Comparison of ENCODE assay signal across 8 cellular contexts in genomic region chr3:134527037-134527436, GRCh38. TPM values are rescaled to one million over a fixed set of nuclear protein-coding genes. Genes with fewer than 3 reads are reported as not detected.
DNase-seq lines count a peak whose midpoint lies in the region; FAIRE-seq and TF ChIP-seq lines count a peak whose summit lies in the region.

No MANE protein-coding gene starts in this region.

- H4K5ac ChIP-seq in H1 (ENCODE audit: insufficient read length, low read depth, low read length): no peak overlapping the region

- H2BK5ac ChIP-seq in H1 (ENCODE audit: low read depth, low read length): no peak overlapping the region

- no peaks in the 10 kb centered on the region for H3K79me1 ChIP-seq in H1 (ENCODE audit: low read depth, low read length)

- peaks cover 2% of the 10 kb centered on the region; the same call in 1 of the 2 replicates for H3K36me3 ChIP-seq in Karpas-422 (ENCODE audit: insufficient read depth, low read length)
- peaks cover 0 to 2% (median 0%) of the 10 kb centered on the region in 4 experiments; a peak in 1 of 8 replicates for H3K36me3 ChIP-seq in H1 (ENCODE audit: control insufficient read depth in 2 of 4, insufficient read depth in 4 of 4, low read length in 3 of 4)

- no peaks in the 10 kb centered on the region for H4K20me1 ChIP-seq in Karpas-422 (ENCODE audit: insufficient read depth, low read depth, low read length)
- peaks cover 0 to 3% of the 10 kb centered on the region in 2 experiments for H4K20me1 ChIP-seq in H1 (replicated peaks in 1 of 2; ENCODE audit: control insufficient read depth in 1 of 2, insufficient read depth in 2 of 2, low read length in 2 of 2)

- H3K4me2 ChIP-seq in Karpas-422 (ENCODE audit: low read depth, low read length, poor library complexity, severe bottlenecking) (no peak overlapping the region), H1 (ENCODE audit: insufficient read depth in 1 of 2, low read depth in 2 of 2, low read length in 2 of 2) (no peak overlapping the region)

- peaks cover 12% of the 10 kb centered on the region for H3K9me3 ChIP-seq in Karpas-422 (ENCODE audit: low read length)
- peaks cover 2 to 12% of the 10 kb centered on the region in 2 experiments; a peak in 3 of 4 replicates for H3K9me3 ChIP-seq in H1 (ENCODE audit: insufficient read depth in 2 of 2, low read depth in 1 of 2, low read length in 1 of 2)

- H3K9ac ChIP-seq in Karpas-422 (ENCODE audit: low read length) (no peak overlapping the region), H1 (replicated peaks in 1 of 4; ENCODE audit: extremely low read depth in 1 of 4, low read depth in 3 of 4, low read length in 3 of 4) (no peak overlapping the region)

- peak; percentile 66 to 96 (median 89) for TF ChIP-seq CTCF in H1 (IDR thresholded peaks at IDR 0.05; ENCODE audit: control extremely low read depth in 1 of 3, insufficient read depth in 1 of 3, low read depth in 1 of 3, low read length in 3 of 3)
- TF ChIP-seq CTCF in progenitor cell of endocrine pancreas (IDR thresholded peaks at IDR 0.05; ENCODE audit: unreplicated experiment): peak; percentile 43
- TF ChIP-seq CTCF in lower leg skin (IDR thresholded peaks at IDR 0.05): no peak

- H3K23me2 ChIP-seq in H1 (ENCODE audit: low read depth, low read length): no peaks in the 10 kb centered on the region; the same call in 1 of the 2 replicates

- no peak overlapping the region for H2BK20ac ChIP-seq in H1 (ENCODE audit: low read length)

- H3K4me1 ChIP-seq in Karpas-422 (ENCODE audit: low read length): no peaks in the 10 kb centered on the region
- peaks cover 0 to 2% (median 0%) of the 10 kb centered on the region in 4 experiments; a peak in 2 of 7 replicates for H3K4me1 ChIP-seq in H1 (replicated peaks in 1 of 4; ENCODE audit: control insufficient read depth in 3 of 4, insufficient read depth in 4 of 4, low read length in 3 of 4)

- 73% methylated on average over 4 of the region's 4 CpGs; no CpG with 5 or more reads in 1 of the 2 experiments for WGBS in H1 (ENCODE audit: extremely low coverage in 1 of 2, insufficient coverage in 1 of 2, insufficient read length in 1 of 2, insufficient replicate concordance in 2 of 2, low coverage in 1 of 2, low lambda C conversion rate in 2 of 2, missing lambda C conversion rate in 1 of 2), 2 experiments
- WGBS in lower leg skin, 2 donors: 99 to 100% methylated on average over 4 of the region's 4 CpGs

- H2AK5ac ChIP-seq in H1 (ENCODE audit: low read depth, low read length): no peak overlapping the region

- no peak overlapping the region for H3K18ac ChIP-seq in H1 (ENCODE audit: extremely low read depth, low read length)

- TF ChIP-seq RAD21 in H1 (IDR thresholded peaks at IDR 0.05 in 1 of 2, conservative IDR thresholded peaks at IDR 0.05 in 1 of 2; ENCODE audit: low read depth in 2 of 2, low read length in 2 of 2): peak; percentile 41 to 59

- no peak for FAIRE-seq in H1 (lab: Jason Lieb, UNC)

- no peaks in the 10 kb centered on the region for H3K27me3 Mint-ChIP-seq in progenitor cell of endocrine pancreas

- H3K4ac ChIP-seq in H1 (replicated peaks; ENCODE audit: insufficient read length, low read depth, low read length): no peak overlapping the region

- H4K8ac ChIP-seq in H1 (ENCODE audit: extremely low read depth, insufficient read depth, low read length): no peak overlapping the region

- peaks cover 43% of the 10 kb centered on the region for H3K9me3 Mint-ChIP-seq in progenitor cell of endocrine pancreas (ENCODE audit: low read depth)

- POLR2A ChIA-PET in H1 (lab: Charles Lee; ENCODE audit: partially characterized antibody): no interaction called here

- H3K4me3 Mint-ChIP-seq in progenitor cell of endocrine pancreas (ENCODE audit: low read depth): no peak overlapping the region

- TF ChIP-seq EP300 in H1 (IDR thresholded peaks at IDR 0.05; ENCODE audit: borderline replicate concordance in 1 of 2, low read depth in 2 of 2, low read length in 2 of 2): no peak

- peak; percentile 2 for DNase-seq in NOMO-1 treated with DMSO at 0.1 percent for 48 hours (lab: John Stamatoyannopoulos, UW; ENCODE audit: unreplicated experiment)
- no peak for DNase-seq in NOMO-1 treated with dmso at 0.1 percent for 144 hours (lab: John Stamatoyannopoulos, UW; ENCODE audit: unreplicated experiment)
- DNase-seq in Karpas-422: peak; percentile 79
- DNase-seq in H1 (ENCODE audit: low read depth in 1 of 2, low spot score in 2 of 2): peak; percentile 13 to 72
- no peak for DNase-seq in progenitor cell of endocrine pancreas (ENCODE audit: low spot score, unreplicated experiment)
- DNase-seq in DMS114 treated with DMSO at 0.1 percent for 48 hours (lab: John Stamatoyannopoulos, UW; ENCODE audit: unreplicated experiment): no peak
- no peak for DNase-seq in lower leg skin (ENCODE audit: low spot score in 2 of 2)
- no peak for DNase-seq in AG20443 (ENCODE audit: low spot score)

- intact Hi-C loops in lower leg skin (cut with DNase I; ENCODE audit: low total_unique reads): no loop called here

- no peaks in the 10 kb centered on the region for H3K4me1 Mint-ChIP-seq in progenitor cell of endocrine pancreas (ENCODE audit: low read depth)

- H3K56ac ChIP-seq in H1 (replicated peaks; ENCODE audit: insufficient read length, low read depth, low read length): no peak overlapping the region

- no peak overlapping the region for H4K91ac ChIP-seq in H1 (replicated peaks; ENCODE audit: insufficient read length, low read length)

- no peak overlapping the region for H3K27ac Mint-ChIP-seq in progenitor cell of endocrine pancreas

- no peak overlapping the region for H3K14ac ChIP-seq in H1 (ENCODE audit: insufficient read length)

- H3K23ac ChIP-seq in H1 (ENCODE audit: insufficient read length): no peak overlapping the region

- H2BK120ac ChIP-seq in H1 (replicated peaks; ENCODE audit: low read depth, low read length): no peak overlapping the region

- CTCF ChIA-PET in H1 (lab: Charles Lee; ENCODE audit: partially characterized antibody): interaction anchor here (0.7 to 3.0 kb wide), 11 partner anchors 9 to 314 kb away, joined by 3 to 14 read pairs (median 4); no protein-coding TSS in a partner anchor

- H3K4me3 ChIP-seq in Karpas-422 (ENCODE audit: low read length) (no peak overlapping the region), H1 (ENCODE audit: extremely low read depth in 1 of 4, insufficient read depth in 2 of 4, low read depth in 3 of 4, low read length in 4 of 4) (no peak overlapping the region), lower leg skin (ENCODE audit: low read depth, poor library complexity, severe bottlenecking) (no peak overlapping the region)

- H3K27me3 ChIP-seq in Karpas-422 (ENCODE audit: low read length) (no peaks in the 10 kb centered on the region), H1 (replicated peaks in 1 of 4; ENCODE audit: control insufficient read depth in 3 of 4, extremely low read depth in 1 of 4, insufficient read depth in 3 of 4, low read length in 3 of 4) (no peaks in the 10 kb centered on the region)

- H2AFZ ChIP-seq in Karpas-422 (ENCODE audit: low read length): no peak overlapping the region
- no peak overlapping the region for H2AFZ ChIP-seq in H1 (ENCODE audit: low read length)

- H3K9me2 ChIP-seq in Karpas-422 (replicated peaks; ENCODE audit: insufficient read depth, low read length): no peaks in the 10 kb centered on the region

- no peak for TF ChIP-seq POLR2A in H1 (IDR thresholded peaks at IDR 0.05; ENCODE audit: control extremely low read depth in 1 of 2, low read depth in 2 of 2, low read length in 2 of 2)
- no peak for TF ChIP-seq POLR2A in lower leg skin (IDR thresholded peaks at IDR 0.05)

- H3K27ac ChIP-seq in Karpas-422 (ENCODE audit: low read length): no peak overlapping the region
- no peak overlapping the region for H3K27ac ChIP-seq in H1 (ENCODE audit: low read depth, low read length)

- H2BK15ac ChIP-seq in H1 (ENCODE audit: low read length): no peak overlapping the region

- H3K36me3 Mint-ChIP-seq in progenitor cell of endocrine pancreas (ENCODE audit: insufficient read depth): peaks cover 35% of the 10 kb centered on the region

- H3K79me2 ChIP-seq in Karpas-422 (ENCODE audit: low read length) (peaks cover 77% of the 10 kb centered on the region), H1 (ENCODE audit: control insufficient read depth in 1 of 2, insufficient read depth in 2 of 2, low read length in 2 of 2) (peaks cover 0 to 4% of the 10 kb centered on the region in 2 experiments; a peak in 1 of 4 replicates)

- no peak overlapping the region for H2BK12ac ChIP-seq in H1 (ENCODE audit: low read depth, low read length)

TF ChIP-seq in H1, 55 proteins besides CTCF, POLR2A, EP300 and RAD21 (continues in another document):
- 0 out of 2 replicates have a peak, but pooled peaks have one; percentile 9 for TF ChIP-seq MAX (IDR thresholded peaks at IDR 0.05)

RNA-seq across cellular contexts. Expression of gene CEP63, which starts 41.2 kb away (rescaled TPM):
- total RNA-seq in Karpas-422 (2014; rRNA removed; shearing (Covaris generic); ENCODE audit: low replicate concordance): 10.7 and 78.7 TPM in 2 replicates
- total RNA-seq in H1 (2021; fragmentation: NEBNext Ultra II Directional; extraction: Animal tissue kit (Norgen Biotek cat#: 25700)): 15.5 and 18.2 TPM in 2 replicates
- 4.5 and 5.3 TPM in 2 replicates for polyA plus RNA-seq in H1 (2011; rRNA removed)
- polyA plus RNA-seq in H1 (2011; cell fraction: cytosol; rRNA removed): 11.4 TPM
- 16.1 TPM for polyA plus RNA-seq in H1 (2011; cell fraction: nucleus; rRNA removed)
- polyA plus RNA-seq in H1 (2012, experiment 1 of 2): 12.9 to 18.9 TPM (median 15.6 TPM) in 4 replicates
- polyA plus RNA-seq in H1 (2012, experiment 2 of 2): 1.0 TPM
- polyA plus RNA-seq in H1 (2013, experiment 1 of 2): 19.9 TPM
- 20.7 TPM for polyA plus RNA-seq in H1 (2013, experiment 2 of 2)
- polyA minus RNA-seq in H1 (2011; rRNA and poly(A)+ RNA removed): 3.9 and 11.1 TPM in 2 replicates
- 10.1 TPM for polyA minus RNA-seq in H1 (2011; cell fraction: cytosol; rRNA and poly(A)+ RNA removed)
- 35.0 TPM for polyA minus RNA-seq in H1 (2011; cell fraction: nucleus; rRNA and poly(A)+ RNA removed)
- total RNA-seq in progenitor cell of endocrine pancreas: 24.7 and 25.7 TPM in 2 replicates
- 10 to 100 TPM; 15.6 to 23.2 (median 18.1) TPM for total RNA-seq in lower leg skin

RNA-seq across cellular contexts. Expression of gene ANAPC13, which starts 41.3 kb away (rescaled TPM):
- total RNA-seq in Karpas-422 (2014; rRNA removed; shearing (Covaris generic); ENCODE audit: low replicate concordance): 39.8 and 47.3 TPM in 2 replicates
- 31.0 and 34.0 TPM in 2 replicates for total RNA-seq in H1 (2021; fragmentation: NEBNext Ultra II Directional; extraction: Animal tissue kit (Norgen Biotek cat#: 25700))
- polyA plus RNA-seq in H1 (2011; rRNA removed): 17.0 and 33.3 TPM in 2 replicates
- polyA plus RNA-seq in H1 (2011; cell fraction: cytosol; rRNA removed): 43.8 TPM
- 4.2 TPM for polyA plus RNA-seq in H1 (2011; cell fraction: nucleus; rRNA removed)
- polyA plus RNA-seq in H1 (2012, experiment 1 of 2): 30.0 to 63.3 TPM (median 32.0 TPM) in 4 replicates
- polyA plus RNA-seq in H1 (2012, experiment 2 of 2): 8.1 TPM
- 20.6 TPM for polyA plus RNA-seq in H1 (2013, experiment 1 of 2)
- 22.3 TPM for polyA plus RNA-seq in H1 (2013, experiment 2 of 2)
- 13.7 and 16.9 TPM in 2 replicates for polyA minus RNA-seq in H1 (2011; rRNA and poly(A)+ RNA removed)
- polyA minus RNA-seq in H1 (2011; cell fraction: cytosol; rRNA and poly(A)+ RNA removed): 7.8 TPM
- 9.8 TPM for polyA minus RNA-seq in H1 (2011; cell fraction: nucleus; rRNA and poly(A)+ RNA removed)
- total RNA-seq in progenitor cell of endocrine pancreas: 63.9 and 67.0 TPM in 2 replicates
- 10 to 100 TPM; 28.4 to 52.0 (median 35.9) TPM for total RNA-seq in lower leg skin

Comparison
In these comparisons a context has a peak if more than half of its experiments do, and no peak if none do; other contexts are left out.
1. DNase-seq: peak in NOMO-1 treated with DMSO at 0.1 percent for 48 hours (single experiment), Karpas-422 (single experiment) and H1 (2 of 2); none in NOMO-1 treated with dmso at 0.1 percent for 144 hours (single experiment), progenitor cell of endocrine pancreas (single experiment), DMS114 treated with DMSO at 0.1 percent for 48 hours (single experiment), lower leg skin (0 of 2) and AG20443 (single experiment).
2. CTCF ChIP-seq: peak in H1 (3 of 3) and progenitor cell of endocrine pancreas (single experiment); none in lower leg skin (0 of 3).